Comparison of ENCODE assay signal across 28 cellular contexts in genomic region chr9:121942866-121943265, GRCh38.
"Had no signal": no experiment of that assay in that cellular context is flagged by ENCODE, and none has a peak within 500 bp of the region (broad histone marks: within the 10 kb centered on the region; RNA-seq: fewer than 3 reads in every experiment).

No MANE protein-coding gene starts in this region.

- H3K79me2 ChIP-seq: hepatocyte had no signal

- H3K9me3 ChIP-seq: gastroesophageal sphincter, ovary, psoas muscle, testis, transverse colon had no signal

- H3K9me3 Mint-ChIP-seq: activated CD4-positive, alpha-beta memory T cell treated with anti-CD3 and anti-CD28 coated beads for 36 hours; activated CD4-positive, alpha-beta T cell treated with anti-CD3 and anti-CD28 coated beads, Interleukin-2, amount 10 ng/mL, durations not matched to agents 24 days and 14 days; activated naive CD4-positive, alpha-beta T cell treated with anti-CD3 and anti-CD28 coated beads, Interleukin-2, amount 10 ng/mL, durations not matched to agents 7 days and 5 days; activated naive CD8-positive, alpha-beta T cell treated with anti-CD3 and anti-CD28 coated beads, Interleukin-2, amount 10 ng/mL, durations not matched to agents 7 days and 5 days; activated T-cell treated with anti-CD3 and anti-CD28 coated beads, Interleukin-2, amount 50 U/mL, for 24 hours; mesothelial cell of epicardium; naive B cell; nephron progenitor cell had no signal

- H3K27me3 ChIP-seq: gastroesophageal sphincter, hepatocyte, ovary, testis, transverse colon had no signal

- H3K4me3 Mint-ChIP-seq: activated CD4-positive, alpha-beta memory T cell treated with anti-CD3 and anti-CD28 coated beads for 36 hours; activated CD4-positive, alpha-beta T cell treated with anti-CD3 and anti-CD28 coated beads, Interleukin-2, amount 10 ng/mL, durations not matched to agents 24 days and 14 days; activated naive CD4-positive, alpha-beta T cell treated with anti-CD3 and anti-CD28 coated beads, Interleukin-2, amount 10 ng/mL, durations not matched to agents 7 days and 5 days; activated naive CD8-positive, alpha-beta T cell treated with anti-CD3 and anti-CD28 coated beads, Interleukin-2, amount 10 ng/mL, durations not matched to agents 7 days and 5 days; activated T-cell treated with anti-CD3 and anti-CD28 coated beads, Interleukin-2, amount 50 U/mL, for 24 hours; mesothelial cell of epicardium; nephron progenitor cell had no signal

- DNase-seq: activated CD4-positive, alpha-beta memory T cell treated with anti-CD3 and anti-CD28 coated beads for 36 hours; activated CD4-positive, alpha-beta T cell treated with anti-CD3 and anti-CD28 coated beads, Interleukin-2, amount 10 ng/mL, durations not matched to agents 24 days and 14 days; activated CD4-positive, CD25-positive, alpha-beta regulatory T cell treated with anti-CD3 and anti-CD28 coated beads, Interleukin-2, amount 50 U/mL, for 72 hours; activated CD8-positive, alpha-beta memory T cell treated with anti-CD3 and anti-CD28 coated beads, Interleukin-2, amount 50 U/mL, for 48 hours; activated gamma-delta T cell; activated naive CD4-positive, alpha-beta T cell treated with anti-CD3 and anti-CD28 coated beads, Interleukin-2, amount 10 ng/mL, durations not matched to agents 7 days and 5 days; activated naive CD8-positive, alpha-beta T cell treated with anti-CD3 and anti-CD28 coated beads, Interleukin-2, amount 10 ng/mL, durations not matched to agents 7 days and 5 days; activated T-cell treated with anti-CD3 and anti-CD28 coated beads, Interleukin-2, amount 50 U/mL, for 24 hours; amniotic stem cell; caudate nucleus; cortex of kidney; kidney; left colon; mammary epithelial cell; nephron progenitor cell; ovary; psoas muscle; stimulated activated CD4-positive, alpha-beta T cell treated with anti-CD3 and anti-CD28 coated beads, Interleukin-2, amount 100 ng/mL, for 48 hours; stimulated activated naive CD4-positive, alpha-beta T cell treated with Interleukin-2 at 50 U/mL for 16 hours; T1000; testis; transverse colon; WERI-Rb-1 had no signal

- H3K4me1 ChIP-seq: gastroesophageal sphincter, psoas muscle, testis had no signal

- H3K27ac ChIP-seq: gastroesophageal sphincter, hepatocyte, ovary, psoas muscle, testis, transverse colon, WERI-Rb-1 had no signal

- H2AFZ ChIP-seq: hepatocyte had no signal

- H3K36me3 Mint-ChIP-seq: activated CD4-positive, alpha-beta memory T cell treated with anti-CD3 and anti-CD28 coated beads for 36 hours; activated naive CD4-positive, alpha-beta T cell treated with anti-CD3 and anti-CD28 coated beads, Interleukin-2, amount 10 ng/mL, durations not matched to agents 7 days and 5 days; activated naive CD8-positive, alpha-beta T cell treated with anti-CD3 and anti-CD28 coated beads, Interleukin-2, amount 10 ng/mL, durations not matched to agents 7 days and 5 days; mesothelial cell of epicardium; naive B cell had no signal

- H3K27ac Mint-ChIP-seq: activated CD4-positive, alpha-beta memory T cell treated with anti-CD3 and anti-CD28 coated beads for 36 hours; activated CD4-positive, alpha-beta T cell treated with anti-CD3 and anti-CD28 coated beads, Interleukin-2, amount 10 ng/mL, durations not matched to agents 24 days and 14 days; activated naive CD4-positive, alpha-beta T cell treated with anti-CD3 and anti-CD28 coated beads, Interleukin-2, amount 10 ng/mL, durations not matched to agents 7 days and 5 days; activated naive CD8-positive, alpha-beta T cell treated with anti-CD3 and anti-CD28 coated beads, Interleukin-2, amount 10 ng/mL, durations not matched to agents 7 days and 5 days; activated T-cell treated with anti-CD3 and anti-CD28 coated beads, Interleukin-2, amount 50 U/mL, for 24 hours; mesothelial cell of epicardium; nephron progenitor cell had no signal

- H3K4me1 Mint-ChIP-seq: activated CD4-positive, alpha-beta T cell treated with anti-CD3 and anti-CD28 coated beads, Interleukin-2, amount 10 ng/mL, durations not matched to agents 24 days and 14 days; activated naive CD4-positive, alpha-beta T cell treated with anti-CD3 and anti-CD28 coated beads, Interleukin-2, amount 10 ng/mL, durations not matched to agents 7 days and 5 days; activated naive CD8-positive, alpha-beta T cell treated with anti-CD3 and anti-CD28 coated beads, Interleukin-2, amount 10 ng/mL, durations not matched to agents 7 days and 5 days; mesothelial cell of epicardium; nephron progenitor cell had no signal

- H3K27me3 Mint-ChIP-seq: activated CD4-positive, alpha-beta memory T cell treated with anti-CD3 and anti-CD28 coated beads for 36 hours; activated naive CD4-positive, alpha-beta T cell treated with anti-CD3 and anti-CD28 coated beads, Interleukin-2, amount 10 ng/mL, durations not matched to agents 7 days and 5 days; activated T-cell treated with anti-CD3 and anti-CD28 coated beads, Interleukin-2, amount 50 U/mL, for 24 hours; naive B cell had no signal

- ATAC-seq: gastroesophageal sphincter, left colon, psoas muscle had no signal

- H3K4me3 ChIP-seq: gastroesophageal sphincter, hepatocyte, ovary, psoas muscle, testis, transverse colon had no signal

- H3K4me2 ChIP-seq: hepatocyte had no signal

- FAIRE-seq: endothelial cell of umbilical vein, kidney had no signal

- H3K36me3 ChIP-seq: ovary, transverse colon, WERI-Rb-1 had no signal
